Comparison of ENCODE assay signal across 14 cellular contexts in the genomic region with DNA sequence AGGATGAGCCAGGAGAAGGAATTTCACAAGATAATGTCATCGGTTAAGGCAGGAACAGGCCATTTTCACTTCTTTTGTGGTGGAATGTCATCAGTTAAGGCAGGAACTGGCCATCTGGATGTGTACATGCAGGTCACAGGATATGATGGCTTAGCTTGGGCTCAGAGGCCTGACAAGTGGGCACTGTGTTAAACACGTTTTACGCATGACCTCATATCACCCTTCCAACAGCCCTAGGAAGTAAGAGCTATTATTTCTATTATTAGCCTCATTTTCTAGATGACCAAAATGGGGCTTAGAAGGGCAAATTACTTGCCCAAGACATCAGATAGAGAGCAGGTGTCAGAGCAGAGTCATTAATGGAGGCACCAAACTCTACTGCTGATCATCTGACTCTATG. TPM values are rescaled to one million over a fixed set of nuclear protein-coding genes. Genes with fewer than 3 reads are reported as not detected.
A peak's percentile ranks its signal among the peaks of the same experiment; 100 is the strongest.
DNase-seq lines count a peak whose midpoint lies in the region; ATAC-seq and TF ChIP-seq lines count a peak whose summit lies in the region.
"Not testable (repeated sequence)": the region's sequence is repeated elsewhere in the genome, so short reads cannot be mapped to it uniquely, and the experiment has no call there.
"Had no signal": no experiment of that assay in that cellular context is flagged by ENCODE, and none has a peak within 500 bp of the region (broad histone marks: within the 10 kb centered on the region; RNA-seq: fewer than 3 reads in every experiment).

No MANE protein-coding gene starts in this region.

- POLR2A ChIA-PET in T-cell (lab: Charles Lee): not testable (repeated sequence)

- not testable (repeated sequence) for H3K4me2 ChIP-seq in mesendoderm (ENCODE audit: low read length)

- H3K36me3 ChIP-seq in left ventricle myocardium inferior; mesendoderm (ENCODE audit: control insufficient read depth, insufficient read depth, low read length); skeletal muscle tissue (ENCODE audit: control insufficient read depth in 3 of 3, insufficient read depth in 3 of 3, low read length in 3 of 3): not testable (repeated sequence)

- not testable (repeated sequence) for H3K79me2 ChIP-seq in mesendoderm (ENCODE audit: control insufficient read depth, insufficient read depth, low read length)

- H3K27ac Mint-ChIP-seq in T-cell: peak overlapping the region; percentile 23 to 29
- not testable (repeated sequence) for H3K27ac Mint-ChIP-seq in activated naive CD8-positive, alpha-beta T cell

- H2BK5ac ChIP-seq in mesendoderm (ENCODE audit: low read length): not testable (repeated sequence)

- H3K9me3 ChIP-seq in left ventricle myocardium inferior (replicated peaks); skeletal muscle tissue (ENCODE audit: control insufficient read depth in 3 of 3, low read length in 3 of 3): not testable (repeated sequence)

- peak overlapping the region; percentile 99 for H2BK120ac ChIP-seq in mesendoderm (ENCODE audit: low read depth, low read length)

- H3K4me1 Mint-ChIP-seq in T-cell: peaks cover 64 to 75% (median 74%) of the 10 kb centered on the region in 3 donors
- H3K4me1 Mint-ChIP-seq in activated naive CD8-positive, alpha-beta T cell (ENCODE audit: low read depth): peaks cover 77% of the 10 kb centered on the region

- H3K4me1 ChIP-seq in left ventricle myocardium inferior (peaks cover 76% of the 10 kb centered on the region), mesendoderm (ENCODE audit: control insufficient read depth, low read depth, low read length) (peaks cover 24% of the 10 kb centered on the region), skeletal muscle tissue (ENCODE audit: control insufficient read depth in 3 of 3, insufficient read depth in 3 of 3, low read length in 3 of 3) (peaks cover 29 to 47% (median 43%) of the 10 kb centered on the region in 3 donors)

- not testable (repeated sequence) for H2AK5ac ChIP-seq in mesendoderm (ENCODE audit: low read length)

- not testable (repeated sequence) for H3K79me1 ChIP-seq in mesendoderm (ENCODE audit: low read length)

- not testable (repeated sequence) for ATAC-seq in T-cell (replicated peaks in 1 of 4)

- not testable (repeated sequence) for TF ChIP-seq CTCF in GM12865 (IDR thresholded peaks at IDR 0.05; ENCODE audit: insufficient read depth, low read depth, low read length, missing control alignments); dorsolateral prefrontal cortex (IDR thresholded peaks at IDR 0.05 in 54 of 56, conservative IDR thresholded peaks at IDR 0.05 in 2 of 56; ENCODE audit: low read depth in 1 of 56, partially characterized antibody in 56 of 56); left ventricle myocardium inferior (IDR thresholded peaks at IDR 0.05; ENCODE audit: borderline replicate concordance)

- H3K9ac ChIP-seq in mesendoderm (ENCODE audit: low read length); skeletal muscle tissue (ENCODE audit: low read depth in 1 of 3, low read length in 3 of 3): not testable (repeated sequence)

- not testable (repeated sequence) for H4K8ac ChIP-seq in mesendoderm (ENCODE audit: low read depth, low read length)

- H3K36me3 Mint-ChIP-seq in T-cell; activated naive CD8-positive, alpha-beta T cell: not testable (repeated sequence)

- not testable (repeated sequence) for H3K23ac ChIP-seq in mesendoderm (ENCODE audit: low read length)

- peak overlapping the region; percentile 42 to 95 (median 92) for H3K4me3 Mint-ChIP-seq in T-cell
- peak overlapping the region; percentile 90 for H3K4me3 Mint-ChIP-seq in activated naive CD8-positive, alpha-beta T cell

- CTCF ChIA-PET in T-cell (lab: Charles Lee): interaction anchor here in 1 of 2 donors (0.5 kb wide), 1 partner anchor 35 kb away, joined by 6 read pairs; no protein-coding TSS in a partner anchor

- H4K5ac ChIP-seq in mesendoderm (ENCODE audit: low read length): not testable (repeated sequence)

- peak overlapping the region; percentile 85 for H3K18ac ChIP-seq in mesendoderm (ENCODE audit: low read length)

- not testable (repeated sequence) for H3K9me3 Mint-ChIP-seq in T-cell; activated naive CD8-positive, alpha-beta T cell (ENCODE audit: low read depth)

- H3K27me3 Mint-ChIP-seq in T-cell; activated naive CD8-positive, alpha-beta T cell: not testable (repeated sequence)

- not testable (repeated sequence) for H3K27me3 ChIP-seq in dorsolateral prefrontal cortex; left ventricle myocardium inferior (ENCODE audit: low read depth); mesendoderm (ENCODE audit: insufficient read depth, low read length, poor library complexity); skeletal muscle tissue (ENCODE audit: control insufficient read depth in 3 of 3, insufficient read depth in 3 of 3, low read length in 3 of 3)

- WGBS in mesendoderm (ENCODE audit: extremely low coverage, insufficient coverage, low lambda C conversion rate): no CpG with 5 or more reads among the region's 3 CpGs

- H2BK15ac ChIP-seq in mesendoderm (replicated peaks; ENCODE audit: low read depth): not testable (repeated sequence)

- peak overlapping the region; percentile 36 for H3K4me3 ChIP-seq in GM12865 (ENCODE audit: low read depth, low read length)
- H3K4me3 ChIP-seq in dorsolateral prefrontal cortex: peak overlapping the region in 15 of 59 donors; percentile 3 to 73 (median 16)
- not testable (repeated sequence) for H3K4me3 ChIP-seq in left ventricle myocardium inferior; mesendoderm (ENCODE audit: low read length); skeletal muscle tissue (ENCODE audit: low read length in 3 of 3)

- H3K27ac ChIP-seq in dorsolateral prefrontal cortex (peak overlapping the region in 55 of 59 donors; percentile 7 to 98 (median 90)), left ventricle myocardium inferior (replicated peaks) (peak overlapping the region; percentile 90), mesendoderm (ENCODE audit: low read depth, low read length) (peak overlapping the region; percentile 73), skeletal muscle tissue (ENCODE audit: low read depth, low read length) (peak overlapping the region; percentile 10)

- intact Hi-C loops in dorsolateral prefrontal cortex (cut with DNase I); left ventricle myocardium inferior (cut with micrococcal nuclease): not testable (repeated sequence)

- H3K4ac ChIP-seq in mesendoderm (ENCODE audit: low read depth, low read length): peak overlapping the region; percentile 77

- H3K56ac ChIP-seq in mesendoderm (ENCODE audit: low read length): not testable (repeated sequence)

- peak; percentile 59 for DNase-seq in GM12865 (ENCODE audit: low read depth)
- not testable (repeated sequence) for DNase-seq in T-cell, dorsolateral prefrontal cortex, left ventricle myocardium inferior, mesendoderm

RNA-seq across cellular contexts. Expression of a gene that starts 2.2 kb away (rescaled TPM):
- total RNA-seq in T-cell: 1 to 10 TPM; 2.3 to 4.4 (median 3.9) TPM
- total RNA-seq in dorsolateral prefrontal cortex: 100 to 1,000 TPM in 3 of 120 experiments, 10 to 100 TPM in 113, 1 to 10 TPM in 4; 8.6 to 195 (median 16.5) TPM
- 6.9 TPM for total RNA-seq in left ventricle myocardium inferior
- polyA plus RNA-seq in mesendoderm (2013, experiment 1 of 2): 5.0 TPM
- 4.9 TPM for polyA plus RNA-seq in mesendoderm (2013, experiment 2 of 2)
- total RNA-seq in skeletal muscle tissue: 12.0 TPM

RNA-seq across cellular contexts. Expression of a gene that starts 28.2 kb away (rescaled TPM):
- total RNA-seq in T-cell (10 to 100 TPM in 1 of 5 donors, 1 to 10 TPM in 4; 6.4 to 13.9 (median 6.8) TPM), dorsolateral prefrontal cortex (10 to 100 TPM in 108 of 120 experiments, 1 to 10 TPM in 12; 7.7 to 52.2 (median 13.2) TPM), left ventricle myocardium inferior (4.5 TPM), skeletal muscle tissue (6.8 TPM)
- polyA plus RNA-seq in mesendoderm (2013, experiment 1 of 2): 2.3 TPM
- polyA plus RNA-seq in mesendoderm (2013, experiment 2 of 2): 2.3 TPM
- total RNA-seq: cardiac muscle cell had no signal

RNA-seq across cellular contexts. Expression of a gene that starts 47.9 kb away (rescaled TPM):
- total RNA-seq in T-cell: not detected
- under 1 TPM in 12 of 120 experiments, not detected in 108; 0.25 to 0.92 (median 0.31) TPM for total RNA-seq in dorsolateral prefrontal cortex
- not detected for total RNA-seq in left ventricle myocardium inferior
- not detected for polyA plus RNA-seq in mesendoderm (2013, experiment 1 of 2)
- 0.03 TPM for polyA plus RNA-seq in mesendoderm (2013, experiment 2 of 2)
- 2.1 TPM for total RNA-seq in skeletal muscle tissue
- total RNA-seq: activated CD8-positive, alpha-beta T cell treated with anti-CD3 and anti-CD28 coated beads for 36 hours; cardiac muscle cell; hepatocyte; lower leg skin; omental fat pad; PC-3; renal cortical epithelial cell had no signal
- polyA plus RNA-seq: hepatocyte had no signal

Comparison
In these comparisons a context has a peak if more than half of its experiments do, and no peak if none do; other contexts are left out.
1. H3K27ac ChIP-seq: peak in every context shown above with its lines; median percentile 90 in dorsolateral prefrontal cortex; 90 in left ventricle myocardium inferior; 73 in mesendoderm; 10 in skeletal muscle tissue.